ENCODE assay signal across 1 cellular context in genomic region chr1:173867141-173867752, GRCh38.
TF ChIP-seq lines count a peak whose summit lies in the region.

No MANE protein-coding gene starts in this region.

TF ChIP-seq in SK-N-SH, 30 proteins besides CTCF, POLR2A, EP300 and RAD21 (continued from another document):
- no peak for TF ChIP-seq ZBTB33 (IDR thresholded peaks at IDR 0.05; ENCODE audit: borderline replicate concordance, low read depth)
- no peak for TF ChIP-seq RXRA (IDR thresholded peaks at IDR 0.05; ENCODE audit: borderline replicate concordance, low read depth)
- peak; percentile 91 for TF ChIP-seq MXI1 (IDR thresholded peaks at IDR 0.05; ENCODE audit: low read depth, low read length)
- no peak for TF ChIP-seq RCOR1 (IDR thresholded peaks at IDR 0.05; ENCODE audit: low read length)
